Comparison of ENCODE assay signal across 10 cellular contexts in genomic region chr2:86335865-86336321, GRCh38. TPM values are rescaled to one million over a fixed set of nuclear protein-coding genes. Genes with fewer than 3 reads are reported as not detected.
DNase-seq lines count a peak whose midpoint lies in the region; ATAC-seq, FAIRE-seq and TF ChIP-seq lines count a peak whose summit lies in the region.
"Had no signal": no experiment of that assay in that cellular context is flagged by ENCODE, and none has a peak within 500 bp of the region (broad histone marks: within the 10 kb centered on the region; RNA-seq: fewer than 3 reads in every experiment).

No MANE protein-coding gene starts in this region.

- no TSS peak for BruUV-seq in HepG2 (replicated peaks; lab: Mats Ljungman, UMichigan)

- peaks cover 16% of the 10 kb centered on the region for H3K4me1 Mint-ChIP-seq in activated naive CD4-positive, alpha-beta T cell treated with anti-CD3 and anti-CD28 coated beads, Interleukin-2, amount 50 U/mL, for 24 hours
- H3K4me1 Mint-ChIP-seq in activated CD8-positive, alpha-beta T cell treated with anti-CD3 and anti-CD28 coated beads for 36 hours (ENCODE audit: low read depth): peaks cover 11% of the 10 kb centered on the region

- H3K36me3 ChIP-seq in HepG2 (replicated peaks in 1 of 2; ENCODE audit: control insufficient read depth in 1 of 2, insufficient read depth in 2 of 2, low read length in 2 of 2) (no peaks in the 10 kb centered on the region), thoracic aorta (no peaks in the 10 kb centered on the region)

- TF ChIP-seq RAD21 in HepG2 (CRISPR knock-in tag; IDR thresholded peaks at IDR 0.05): no peak

- no peak for FAIRE-seq in HepG2 (lab: Jason Lieb, UNC)
- FAIRE-seq: colon had no signal

- TF ChIP-seq POLR2A in HepG2 (IDR thresholded peaks at IDR 0.05; ENCODE audit: insufficient read depth in 1 of 2, low read depth in 2 of 2, low read length in 2 of 2) (no peak), erythroblast (IDR thresholded peaks at IDR 0.05; ENCODE audit: low read length) (no peak)

- peaks cover 9% of the 10 kb centered on the region for H3K9me3 Mint-ChIP-seq in activated naive CD4-positive, alpha-beta T cell treated with anti-CD3 and anti-CD28 coated beads, Interleukin-2, amount 50 U/mL, for 24 hours
- peaks cover 2% of the 10 kb centered on the region for H3K9me3 Mint-ChIP-seq in activated CD8-positive, alpha-beta T cell treated with anti-CD3 and anti-CD28 coated beads for 36 hours

- no peaks in the 10 kb centered on the region for H3K79me2 ChIP-seq in HepG2 (ENCODE audit: insufficient read depth, low read length)

- TF ChIP-seq CTCF in activated CD8-positive, alpha-beta T cell treated with anti-CD3 and anti-CD28 coated beads for 36 hours (IDR thresholded peaks at IDR 0.05): no peak
- TF ChIP-seq CTCF in HepG2 (CRISPR knock-in tag; IDR thresholded peaks at IDR 0.05) (no peak), thoracic aorta (IDR thresholded peaks at IDR 0.05) (no peak)

- H3K27me3 ChIP-seq in HepG2 (ENCODE audit: control insufficient read depth in 1 of 2, insufficient read depth in 2 of 2, low read length in 2 of 2): peaks cover 13 to 61% of the 10 kb centered on the region in 2 experiments
- H3K27me3 ChIP-seq in thoracic aorta (replicated peaks; ENCODE audit: insufficient read depth): no peaks in the 10 kb centered on the region

- H4K20me1 ChIP-seq in HepG2 (ENCODE audit: insufficient read depth, low read length): peaks cover 2% of the 10 kb centered on the region; the same call in 1 of the 2 replicates

- intact Hi-C loops in activated CD8-positive, alpha-beta T cell treated with anti-CD3 and anti-CD28 coated beads for 36 hours (cut with micrococcal nuclease): no loop called here
- intact Hi-C loops in HepG2 (cut with micrococcal nuclease; ENCODE audit: unreplicated experiment): no loop called here

- CTCF ChIA-PET in activated CD8-positive, alpha-beta T cell treated with anti-CD3 and anti-CD28 coated beads for 36 hours (lab: Charles Lee): no interaction called here
- CTCF ChIA-PET in HepG2 (lab: Yijun Ruan, JAX; ENCODE audit: low intra/inter-chr PET ratio, low total read pairs): no interaction called here

- no peak overlapping the region for H3K9ac ChIP-seq in HepG2 (ENCODE audit: insufficient read depth, low read depth, low read length)

- H2AFZ ChIP-seq in HepG2 (ENCODE audit: low read length): no peak overlapping the region

- in situ Hi-C loops in HepG2 (cut with HindIII; ENCODE audit: extremely low pct_ligation_motif_present, low pct_unique_long_range_greater_than_20kb): no loop called here

- no peak for ATAC-seq in activated CD8-positive, alpha-beta T cell treated with anti-CD3 and anti-CD28 coated beads for 36 hours
- ATAC-seq in HepG2: no peak
- no peak for ATAC-seq in thoracic aorta (ENCODE audit: insufficient number of reproducible peaks, low FRiP score, low read depth)
- ATAC-seq in HG03378 (IDR thresholded peaks at IDR 0.05; ENCODE audit: unreplicated experiment): no peak

- H3K4me3 Mint-ChIP-seq in activated naive CD4-positive, alpha-beta T cell treated with anti-CD3 and anti-CD28 coated beads, Interleukin-2, amount 50 U/mL, for 24 hours: peak overlapping the region; percentile 84
- peak overlapping the region; percentile 70 for H3K4me3 Mint-ChIP-seq in activated CD8-positive, alpha-beta T cell treated with anti-CD3 and anti-CD28 coated beads for 36 hours

- H3K4me1 ChIP-seq in HepG2 (ENCODE audit: insufficient read depth, low read length) (peaks cover 20% of the 10 kb centered on the region), thoracic aorta (ENCODE audit: control insufficient read depth in 1 of 2, low read depth in 2 of 2) (peaks cover 6 to 24% of the 10 kb centered on the region in 2 donors)

- H3K9me3 ChIP-seq in HepG2 (ENCODE audit: low read length) (no peaks in the 10 kb centered on the region), thoracic aorta (no peaks in the 10 kb centered on the region)

- H3K27ac Mint-ChIP-seq in activated naive CD4-positive, alpha-beta T cell treated with anti-CD3 and anti-CD28 coated beads, Interleukin-2, amount 50 U/mL, for 24 hours: no peak overlapping the region
- no peak overlapping the region for H3K27ac Mint-ChIP-seq in activated CD8-positive, alpha-beta T cell treated with anti-CD3 and anti-CD28 coated beads for 36 hours

- H3K4me3 ChIP-seq in HepG2 (replicated peaks in 1 of 3; ENCODE audit: insufficient read depth in 1 of 3, low read depth in 2 of 3, low read length in 3 of 3) (no peak overlapping the region), thoracic aorta (peak overlapping the region; percentile 76)

- DNase-seq in activated naive CD4-positive, alpha-beta T cell treated with Interleukin-2 at 50 U/mL for 16 hours: no peak
- DNase-seq in activated CD8-positive, alpha-beta T cell treated with anti-CD3 and anti-CD28 coated beads for 36 hours: no peak
- DNase-seq in HepG2 (ENCODE audit: low spot score): no peak
- DNase-seq in thoracic aorta (ENCODE audit: low spot score): no peak
- no peak for DNase-seq in erythroblast (lab: John Stamatoyannopoulos, UW)
- DNase-seq in NCI-H2081 treated with DMSO at 0.1 percent for 48 hours (lab: John Stamatoyannopoulos, UW): no peak
- DNase-seq: midbrain had no signal

- POLR2A ChIA-PET in activated CD8-positive, alpha-beta T cell treated with anti-CD3 and anti-CD28 coated beads for 36 hours (lab: Charles Lee): no interaction called here
- POLR2A ChIA-PET in HepG2 (lab: Yijun Ruan, JAX): no interaction called here

- H3K27ac ChIP-seq in HepG2 (ENCODE audit: extremely low read length, insufficient read depth, low read length) (no peak overlapping the region), thoracic aorta (no peak overlapping the region)

- no peak overlapping the region for H3K4me2 ChIP-seq in HepG2 (ENCODE audit: low read depth, low read length)

- TF ChIP-seq EP300 in HepG2 (IDR thresholded peaks at IDR 0.05; ENCODE audit: low read depth in 2 of 2, low read length in 2 of 2) (no peak), HepG2 (CRISPR knock-in tag; IDR thresholded peaks at IDR 0.05; ENCODE audit: borderline replicate concordance) (no peak)

- 76% methylated on average over 5 of the region's 6 CpGs for WGBS in HepG2 (ENCODE audit: low lambda C conversion rate)

- H3K36me3 Mint-ChIP-seq in activated naive CD4-positive, alpha-beta T cell treated with anti-CD3 and anti-CD28 coated beads, Interleukin-2, amount 50 U/mL, for 24 hours: no peaks in the 10 kb centered on the region
- H3K36me3 Mint-ChIP-seq in activated CD8-positive, alpha-beta T cell treated with anti-CD3 and anti-CD28 coated beads for 36 hours (ENCODE audit: low read depth): no peaks in the 10 kb centered on the region

- peaks cover 40% of the 10 kb centered on the region for H3K27me3 Mint-ChIP-seq in activated naive CD4-positive, alpha-beta T cell treated with anti-CD3 and anti-CD28 coated beads, Interleukin-2, amount 50 U/mL, for 24 hours
- peaks cover 52% of the 10 kb centered on the region for H3K27me3 Mint-ChIP-seq in activated CD8-positive, alpha-beta T cell treated with anti-CD3 and anti-CD28 coated beads for 36 hours

TF ChIP-seq in HepG2, 621 proteins besides CTCF, POLR2A, EP300 and RAD21 (continues in another document):
- TF ChIP-seq CBX1 (IDR thresholded peaks at IDR 0.05; ENCODE audit: low read depth): no peak
- no peak for TF ChIP-seq NFYB (CRISPR knock-in tag; IDR thresholded peaks at IDR 0.05)
- TF ChIP-seq CSRNP1 (CRISPR knock-in tag; IDR thresholded peaks at IDR 0.05): no peak
- no peak for TF ChIP-seq ZNF44 (CRISPR knock-in tag; IDR thresholded peaks at IDR 0.05)

RNA-seq across cellular contexts. Expression of gene REEP1, which starts 1.5 kb away (rescaled TPM):
- under 1 TPM; 0.23 to 0.25 TPM for total RNA-seq in activated CD8-positive, alpha-beta T cell treated with anti-CD3 and anti-CD28 coated beads for 36 hours
- total RNA-seq in HepG2 (2016; rRNA removed; fragmentation: Illumina TruSeq; extraction: Trizol) (0.14 and 0.27 TPM in 2 replicates), thoracic aorta (10 to 100 TPM; 20.9 to 22.7 TPM)
- not detected in 2 replicates for total RNA-seq in HepG2 (2016; cell fraction: cytosol; rRNA removed; fragmentation: Illumina TruSeq; extraction: Trizol; ENCODE audit: low read depth)
- 0.17 and 0.25 TPM in 2 replicates for total RNA-seq in HepG2 (2016; cell fraction: insoluble cytoplasmic fraction; rRNA removed; fragmentation: Illumina TruSeq; extraction: Trizol)
- total RNA-seq in HepG2 (2016; cell fraction: membrane; rRNA removed; fragmentation: Illumina TruSeq; extraction: Trizol): 0.10 and 0.19 TPM in 2 replicates
- total RNA-seq in HepG2 (2016; cell fraction: nucleus; rRNA removed; fragmentation: Illumina TruSeq; extraction: Trizol): not detected in 2 replicates
- 0.05 TPM in 1 of 2 replicates, not detected in the other for polyA plus RNA-seq in HepG2 (2011; rRNA removed)
- polyA plus RNA-seq in HepG2 (2011; cell fraction: cytosol; rRNA removed): 0.03 and 0.04 TPM in 2 replicates
- polyA plus RNA-seq in HepG2 (2011; cell fraction: nucleus; rRNA removed): not detected in 2 replicates
- polyA plus RNA-seq in HepG2 (2012): not detected in 2 replicates
- polyA plus RNA-seq in HepG2 (2016; cell fraction: cytosol; fragmentation: Illumina TruSeq; extraction: Trizol; ENCODE audit: low read depth): 0.25 and 0.38 TPM in 2 replicates
- polyA plus RNA-seq in HepG2 (2016; cell fraction: insoluble cytoplasmic fraction; fragmentation: Illumina TruSeq; extraction: Trizol; ENCODE audit: low read depth): 0.13 TPM in 1 of 2 replicates, not detected in the other
- polyA plus RNA-seq in HepG2 (2016; cell fraction: membrane; fragmentation: Illumina TruSeq; extraction: Trizol; ENCODE audit: low read depth): 0.21 and 0.26 TPM in 2 replicates
- 0.72 TPM in 1 of 2 replicates, not detected in the other for polyA plus RNA-seq in HepG2 (2016; cell fraction: nucleus; fragmentation: Illumina TruSeq; extraction: Trizol; ENCODE audit: insufficient read depth, low read depth)
- polyA minus RNA-seq in HepG2 (2011; rRNA and poly(A)+ RNA removed; ENCODE audit: low replicate concordance): 0.06 and 8.1 TPM in 2 replicates
- polyA minus RNA-seq in HepG2 (2011; cell fraction: cytosol; rRNA and poly(A)+ RNA removed): not detected in 2 replicates
- 0.87 TPM in 1 of 2 replicates, not detected in the other for polyA minus RNA-seq in HepG2 (2011; cell fraction: nucleus; rRNA and poly(A)+ RNA removed)

Comparison
In these comparisons a context has a peak if more than half of its experiments do, and no peak if none do; other contexts are left out.
1. RNA of gene REEP1, which starts 1.5 kb away (total RNA-seq): 20.9 to 22.7 TPM in thoracic aorta; 0.10 to 0.27 TPM in HepG2 and 0.23 to 0.25 TPM in activated CD8-positive, alpha-beta T cell treated with anti-CD3 and anti-CD28 coated beads for 36 hours; every median in the first group is over 10 times any median in the second.